Comparison of ENCODE assay signal across 7 cellular contexts in the genomic region with DNA sequence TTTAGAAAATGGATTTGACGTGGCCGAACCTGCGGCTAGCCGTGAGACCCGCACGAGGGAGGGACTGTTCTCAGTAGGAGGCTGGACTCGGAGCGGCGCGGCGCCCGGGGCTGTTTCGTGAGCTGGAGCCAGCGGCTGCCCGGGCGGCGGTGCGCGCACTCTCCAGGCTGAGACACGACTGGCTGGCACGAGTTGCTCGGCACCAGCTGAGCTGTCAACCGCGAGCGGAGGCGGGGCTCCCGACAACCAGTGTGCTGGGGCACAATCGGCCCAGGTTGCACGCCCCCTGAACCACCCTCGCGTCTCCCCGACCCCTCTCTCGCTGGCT. TPM values are rescaled to one million over a fixed set of nuclear protein-coding genes. Genes with fewer than 3 reads are reported as not detected.
DNase-seq lines count a peak whose midpoint lies in the region; ATAC-seq and TF ChIP-seq lines count a peak whose summit lies in the region.
"Not testable (repeated sequence)": the region's sequence is repeated elsewhere in the genome, so short reads cannot be mapped to it uniquely, and the experiment has no call there.

No MANE protein-coding gene starts in this region.

- DNase-seq in activated CD4-positive, CD25-positive, alpha-beta regulatory T cell treated with anti-CD3 and anti-CD28 coated beads, Interleukin-2, amount 50 U/mL, for 72 hours, result peak; percentile 31
- not testable (repeated sequence) for DNase-seq in activated naive CD4-positive, alpha-beta T cell treated with anti-CD3 and anti-CD28 coated beads, Interleukin-2, amount 50 U/mL, for 72 hours (ENCODE audit: low spot score in 2 of 2); endodermal cell; retinal pigment epithelial cell (ENCODE audit: low read depth)
- peak in 1 of 2 donors; percentile 7 for DNase-seq in memory B cell (ENCODE audit: low spot score in 2 of 2)

- H3K27me3 ChIP-seq in endodermal cell (ENCODE audit: control insufficient read depth, insufficient read depth, low read length, poor library complexity, severe bottlenecking), result not testable (repeated sequence)

- H3K36me3 ChIP-seq in endodermal cell (ENCODE audit: control insufficient read depth, insufficient read depth, low read length), result not testable (repeated sequence)

- not testable (repeated sequence) for H3K36me3 Mint-ChIP-seq in activated naive CD4-positive, alpha-beta T cell treated with anti-CD3 and anti-CD28 coated beads, Interleukin-2, amount 50 U/mL, for 72 hours; endodermal cell (ENCODE audit: low read depth); memory B cell

- not testable (repeated sequence) for H3K9me3 ChIP-seq in endodermal cell (ENCODE audit: control insufficient read depth, low read length)

- H3K4me1 Mint-ChIP-seq in endodermal cell, memory B cell: not testable (repeated sequence)

- not testable (repeated sequence) for H3K4me3 ChIP-seq in endodermal cell (ENCODE audit: low read length)
- peak overlapping the region; percentile 33 for H3K4me3 ChIP-seq in retinal pigment epithelial cell (ENCODE audit: low read length)

- 1% methylated on average over 7 of the region's 33 CpGs; no CpG with 5 or more reads in 1 of the 2 experiments for WGBS in endodermal cell (ENCODE audit: insufficient coverage in 1 of 2, insufficient read length in 1 of 2), 2 experiments

- ATAC-seq in GM18520 (IDR thresholded peaks at IDR 0.05; ENCODE audit: unreplicated experiment) (peak; percentile 74), HG02759 (IDR thresholded peaks at IDR 0.05; ENCODE audit: unreplicated experiment) (peak; percentile 85), memory B cell (ENCODE audit: low read depth) (peak; percentile 99)
- peak; percentile 91 to 96 for ATAC-seq in activated naive CD4-positive, alpha-beta T cell treated with anti-CD3 and anti-CD28 coated beads, Interleukin-2, amount 50 U/mL, for 72 hours

- H3K27ac Mint-ChIP-seq in activated naive CD4-positive, alpha-beta T cell treated with anti-CD3 and anti-CD28 coated beads, Interleukin-2, amount 50 U/mL, for 72 hours; memory B cell: not testable (repeated sequence)
- H3K27ac Mint-ChIP-seq in endodermal cell, result peak overlapping the region; percentile 66

- not testable (repeated sequence) for H3K9me3 Mint-ChIP-seq in activated naive CD4-positive, alpha-beta T cell treated with anti-CD3 and anti-CD28 coated beads, Interleukin-2, amount 50 U/mL, for 72 hours; endodermal cell; memory B cell

- not testable (repeated sequence) for H3K4me1 ChIP-seq in endodermal cell (ENCODE audit: control insufficient read depth, insufficient read depth, low read length)

- H3K9ac ChIP-seq in endodermal cell (ENCODE audit: extremely low read depth, low read length, poor library complexity, severe bottlenecking), result not testable (repeated sequence)

- H3K4me3 Mint-ChIP-seq in endodermal cell (peak overlapping the region; percentile 64), memory B cell (peak overlapping the region; percentile 84)

- not testable (repeated sequence) for H3K27ac ChIP-seq in endodermal cell (ENCODE audit: low read depth, low read length)

- not testable (repeated sequence) for TF ChIP-seq CTCF in endodermal cell (conservative IDR thresholded peaks at IDR 0.05); retinal pigment epithelial cell (conservative IDR thresholded peaks at IDR 0.05; ENCODE audit: low read depth, low read length)

- H3K27me3 Mint-ChIP-seq in endodermal cell (ENCODE audit: insufficient read depth); memory B cell: not testable (repeated sequence)

RNA-seq across cellular contexts. Expression of gene NBPF26, which starts 58.5 kb away (rescaled TPM):
- 10 to 100 TPM; 12.9 to 22.2 TPM for total RNA-seq in activated naive CD4-positive, alpha-beta T cell treated with anti-CD3 and anti-CD28 coated beads, Interleukin-2, amount 50 U/mL, for 72 hours
- total RNA-seq in endodermal cell, result 10 to 100 TPM; 13.9 to 20.9 TPM
- polyA plus RNA-seq in endodermal cell (2013, experiment 1 of 2), result 15.3 TPM
- 16.4 TPM for polyA plus RNA-seq in endodermal cell (2013, experiment 2 of 2)
